Comparison of ENCODE assay signal across 14 cellular contexts in the genomic region with DNA sequence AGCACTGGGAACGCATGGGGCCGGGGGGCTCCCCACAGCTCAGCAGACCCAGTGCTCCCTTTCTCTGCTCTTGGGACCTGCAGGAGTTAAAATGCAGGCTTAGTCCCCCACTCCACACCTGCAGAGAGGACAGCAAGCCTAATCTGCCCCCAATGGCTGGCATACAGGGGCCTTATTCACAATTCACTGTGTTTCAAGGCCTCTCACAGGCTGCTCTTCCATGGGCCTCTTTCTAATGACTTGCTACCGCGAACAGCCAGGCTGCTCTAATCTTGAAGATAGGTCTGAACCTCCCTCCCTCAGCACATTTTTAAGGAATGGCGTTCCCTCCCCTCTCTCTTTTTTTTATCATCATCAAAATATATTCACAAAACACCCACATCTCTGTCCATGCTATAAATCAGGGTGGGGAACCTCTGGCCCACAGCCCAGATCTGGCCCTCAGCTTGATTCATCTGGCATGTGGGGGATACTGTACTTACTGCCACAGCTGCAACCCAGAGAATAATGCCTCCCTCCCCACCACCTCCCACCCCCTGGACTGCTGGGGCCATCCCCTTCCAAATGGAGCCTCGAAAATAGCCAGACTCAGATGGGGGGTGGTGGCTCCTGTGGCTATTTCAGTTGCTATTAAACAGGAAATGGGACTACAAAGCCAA.
DNase-seq lines count a peak whose midpoint lies in the region; ATAC-seq and TF ChIP-seq lines count a peak whose summit lies in the region.
"Had no signal": no experiment of that assay in that cellular context is flagged by ENCODE, and none has a peak within 500 bp of the region (broad histone marks: within the 10 kb centered on the region; RNA-seq: fewer than 3 reads in every experiment).

No MANE protein-coding gene starts in this region.

- ATAC-seq in GM18520 (IDR thresholded peaks at IDR 0.05; ENCODE audit: unreplicated experiment): no peak
- no peak for ATAC-seq in GM19452 (IDR thresholded peaks at IDR 0.05; ENCODE audit: unreplicated experiment)
- ATAC-seq in naive thymus-derived CD4-positive, alpha-beta T cell: no peak
- ATAC-seq: gastrocnemius medialis; naive thymus-derived CD8-positive, alpha-beta T cell had no signal

- peaks cover 0 to 9% (median 0%) of the 10 kb centered on the region in 5 donors for H3K27me3 Mint-ChIP-seq in naive thymus-derived CD4-positive, alpha-beta T cell
- H3K27me3 Mint-ChIP-seq: naive thymus-derived CD8-positive, alpha-beta T cell had no signal

- CTCF ChIA-PET in naive thymus-derived CD4-positive, alpha-beta T cell (lab: Charles Lee): no interaction called here

- no peaks in the 10 kb centered on the region for H3K36me3 ChIP-seq in SK-N-MC (ENCODE audit: insufficient read depth, low read length)
- H3K36me3 ChIP-seq in naive thymus-derived CD4-positive, alpha-beta T cell (ENCODE audit: control insufficient read depth in 2 of 3, insufficient read depth in 3 of 3, low read length in 3 of 3): no peaks in the 10 kb centered on the region
- H3K36me3 ChIP-seq: colonic mucosa, gastrocnemius medialis had no signal

- no peaks in the 10 kb centered on the region for H3K9me3 ChIP-seq in SK-N-MC (ENCODE audit: low read depth, low read length)
- no peaks in the 10 kb centered on the region for H3K9me3 ChIP-seq in naive thymus-derived CD4-positive, alpha-beta T cell (ENCODE audit: control insufficient read depth in 2 of 3, low read length in 3 of 3)
- H3K9me3 ChIP-seq: colonic mucosa, gastrocnemius medialis had no signal

- intact Hi-C loops in naive thymus-derived CD4-positive, alpha-beta T cell (cut with micrococcal nuclease): no loop called here

- POLR2A ChIA-PET in naive thymus-derived CD4-positive, alpha-beta T cell (lab: Charles Lee): no interaction called here

- H3K36me3 Mint-ChIP-seq in naive thymus-derived CD4-positive, alpha-beta T cell: no peaks in the 10 kb centered on the region
- H3K36me3 Mint-ChIP-seq: naive thymus-derived CD8-positive, alpha-beta T cell had no signal

- H3K4me3 ChIP-seq in HFF-Myc (replicated peaks; ENCODE audit: low read depth, low read length) (no peak overlapping the region), SK-N-MC (no peak overlapping the region)
- no peak overlapping the region for H3K4me3 ChIP-seq in naive thymus-derived CD4-positive, alpha-beta T cell (ENCODE audit: low read length)
- H3K4me3 ChIP-seq: colonic mucosa, gastrocnemius medialis had no signal

- no peaks in the 10 kb centered on the region for H3K4me1 ChIP-seq in naive thymus-derived CD4-positive, alpha-beta T cell (ENCODE audit: control insufficient read depth in 2 of 2, insufficient read depth in 2 of 2, low read length in 2 of 2)
- H3K4me1 ChIP-seq: colonic mucosa had no signal

- no peaks in the 10 kb centered on the region for H3K4me1 Mint-ChIP-seq in naive thymus-derived CD4-positive, alpha-beta T cell
- H3K4me1 Mint-ChIP-seq: activated CD4-positive, alpha-beta T cell treated with anti-CD3 and anti-CD28 coated beads, Interleukin-2, amount 10 ng/mL, durations not matched to agents 24 days and 14 days; naive thymus-derived CD8-positive, alpha-beta T cell had no signal

- 0 out of 2 replicates have a peak overlapping the region, but pooled peaks have one; percentile 50 for H3K27ac ChIP-seq in SK-N-MC
- H3K27ac ChIP-seq in naive thymus-derived CD4-positive, alpha-beta T cell (ENCODE audit: low read depth, low read length): no peak overlapping the region
- H3K27ac ChIP-seq: colonic mucosa, gastrocnemius medialis had no signal

- no peak overlapping the region for H3K4me3 Mint-ChIP-seq in naive thymus-derived CD4-positive, alpha-beta T cell
- H3K4me3 Mint-ChIP-seq: activated CD4-positive, alpha-beta T cell treated with anti-CD3 and anti-CD28 coated beads, Interleukin-2, amount 10 ng/mL, durations not matched to agents 24 days and 14 days; naive thymus-derived CD8-positive, alpha-beta T cell had no signal

- H3K9ac ChIP-seq in SK-N-MC (ENCODE audit: insufficient read length): no peak overlapping the region

- DNase-seq in A172 (ENCODE audit: low spot score): peak; percentile 66
- peak; percentile 60 for DNase-seq in HFF-Myc (ENCODE audit: extremely low read depth, low read depth)
- DNase-seq in SK-N-MC (ENCODE audit: low read depth, low spot score): no peak
- DNase-seq in glomerular visceral epithelial cell (ENCODE audit: extremely low spot score): peak; percentile 36
- DNase-seq in naive thymus-derived CD4-positive, alpha-beta T cell: no peak
- DNase-seq in SKM-1 treated with dmso at 0.1 percent for 144 hours (lab: John Stamatoyannopoulos, UW; ENCODE audit: unreplicated experiment): no peak
- DNase-seq: activated CD4-positive, alpha-beta T cell treated with anti-CD3 and anti-CD28 coated beads, Interleukin-2, amount 10 ng/mL, durations not matched to agents 24 days and 14 days; activated gamma-delta T cell treated with Interleukin-2 at 50 U/mL for 16 hours; colonic mucosa; gastrocnemius medialis; naive thymus-derived CD8-positive, alpha-beta T cell; trophoblast cell had no signal

- no peaks in the 10 kb centered on the region for H3K27me3 ChIP-seq in naive thymus-derived CD4-positive, alpha-beta T cell (ENCODE audit: control insufficient read depth in 2 of 2, insufficient read depth in 2 of 2, low read length in 2 of 2)
- H3K27me3 ChIP-seq: colonic mucosa, gastrocnemius medialis had no signal

- H3K9me3 Mint-ChIP-seq in naive thymus-derived CD4-positive, alpha-beta T cell: no peaks in the 10 kb centered on the region
- H3K9me3 Mint-ChIP-seq: activated CD4-positive, alpha-beta T cell treated with anti-CD3 and anti-CD28 coated beads, Interleukin-2, amount 10 ng/mL, durations not matched to agents 24 days and 14 days; naive thymus-derived CD8-positive, alpha-beta T cell had no signal

- no peak for TF ChIP-seq CTCF in HFF-Myc (IDR thresholded peaks at IDR 0.05; ENCODE audit: low read depth, low read length, missing control alignments)

- no peak overlapping the region for H3K27ac Mint-ChIP-seq in naive thymus-derived CD4-positive, alpha-beta T cell
- H3K27ac Mint-ChIP-seq: activated CD4-positive, alpha-beta T cell treated with anti-CD3 and anti-CD28 coated beads, Interleukin-2, amount 10 ng/mL, durations not matched to agents 24 days and 14 days; naive thymus-derived CD8-positive, alpha-beta T cell had no signal

Comparison
In these comparisons a context has a peak if more than half of its experiments do, and no peak if none do; other contexts are left out.
1. DNase-seq: peak in A172 (single experiment), HFF-Myc (single experiment) and glomerular visceral epithelial cell (single experiment); none in SK-N-MC (single experiment), naive thymus-derived CD4-positive, alpha-beta T cell (0 of 9) and SKM-1 treated with dmso at 0.1 percent for 144 hours (single experiment).